In the genomic region with DNA sequence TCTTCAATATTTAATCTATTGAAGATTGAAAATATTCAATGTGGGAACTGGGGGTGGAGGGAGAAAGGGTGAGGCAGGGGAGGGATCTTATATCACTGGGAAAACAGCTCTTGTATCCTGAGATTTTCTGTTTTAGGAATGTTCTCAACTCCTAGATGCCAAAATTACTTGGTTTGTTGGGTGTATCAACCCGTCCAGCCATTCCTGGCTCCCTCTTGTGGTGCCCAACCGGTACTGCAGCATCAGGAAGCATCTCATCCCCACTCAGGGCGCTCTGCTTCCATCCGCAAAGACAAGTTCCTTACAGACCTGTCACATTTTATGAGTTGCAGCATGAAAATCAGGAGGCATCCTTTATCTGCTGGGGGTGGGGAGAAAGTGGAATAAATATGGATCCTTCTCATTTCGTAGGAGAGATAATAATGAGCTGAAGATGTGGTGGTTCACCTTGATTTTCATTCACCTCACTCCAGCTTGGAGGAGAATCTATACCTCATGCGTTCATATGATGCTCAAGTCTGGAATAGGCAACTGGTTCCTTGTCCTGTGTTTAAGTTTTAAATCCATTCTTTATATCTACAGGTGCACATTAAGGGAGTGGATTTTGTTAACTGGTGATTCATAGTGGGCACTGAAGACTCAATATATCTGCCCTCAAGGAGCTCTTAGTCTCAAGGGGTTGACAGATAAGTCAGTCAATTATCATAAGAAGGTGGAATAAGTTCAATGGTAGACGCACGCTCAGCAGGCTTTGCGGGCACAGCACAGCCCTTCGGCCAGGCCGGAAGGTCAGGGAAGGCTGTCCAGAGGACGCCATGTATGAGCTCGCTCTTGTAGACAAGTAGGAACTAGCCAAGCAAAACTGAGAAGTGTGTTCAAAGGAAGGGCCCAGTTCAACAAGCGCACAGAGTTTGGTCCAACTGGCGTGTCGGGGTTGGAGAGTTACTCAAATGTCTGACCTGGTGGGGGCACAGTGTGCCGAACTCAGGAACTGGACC, we compare ENCODE assay signal across 8 cellular contexts.
DNase-seq lines count a peak whose midpoint lies in the region; ATAC-seq and TF ChIP-seq lines count a peak whose summit lies in the region.

No MANE protein-coding gene starts in this region.

- H3K36me3 ChIP-seq in cardiac muscle cell (no peaks in the 10 kb centered on the region), psoas muscle (ENCODE audit: insufficient read depth in 1 of 2, low read depth in 1 of 2) (peaks cover 0 to 19% of the 10 kb centered on the region in 2 donors), aorta (ENCODE audit: control insufficient read depth in 1 of 2, insufficient read depth in 2 of 2, low read length in 1 of 2) (no peaks in the 10 kb centered on the region)

- ATAC-seq in HG03439 (IDR thresholded peaks at IDR 0.05; ENCODE audit: unreplicated experiment) = peak; percentile 68
- ATAC-seq in psoas muscle = peak; percentile 83 to 93 (median 84)
- ATAC-seq in aorta (ENCODE audit: low FRiP score) = peak; percentile 88

- H3K36me3 Mint-ChIP-seq in activated naive CD4-positive, alpha-beta T cell treated with anti-CD3 and anti-CD28 coated beads, Interleukin-2, amount 50 U/mL, for 24 hours = peaks cover 8% of the 10 kb centered on the region

- H3K4me3 ChIP-seq in cardiac muscle cell = no peak overlapping the region
- H3K4me3 ChIP-seq in psoas muscle = no peak overlapping the region
- H3K4me3 ChIP-seq in aorta (ENCODE audit: low read length in 2 of 2) = no peak overlapping the region

- DNase-seq in AG08395 (ENCODE audit: low spot score) (peak; percentile 86), GM13977 (ENCODE audit: low spot score) (peak; percentile 75), SK-N-DZ (ENCODE audit: low spot score) (peak; percentile 57), cardiac muscle cell (ENCODE audit: low read depth in 1 of 2, low spot score in 1 of 2) (peak; percentile 49 to 76), psoas muscle (peak; percentile 69 to 83), aorta (peak; percentile 63 to 87)

- H3K4me1 Mint-ChIP-seq in activated naive CD4-positive, alpha-beta T cell treated with anti-CD3 and anti-CD28 coated beads, Interleukin-2, amount 50 U/mL, for 24 hours = peaks cover 30% of the 10 kb centered on the region

- H3K27me3 Mint-ChIP-seq in activated naive CD4-positive, alpha-beta T cell treated with anti-CD3 and anti-CD28 coated beads, Interleukin-2, amount 50 U/mL, for 24 hours = no peaks in the 10 kb centered on the region

- intact Hi-C loops in psoas muscle (cut with DNase I) (loop anchor here (1.0 to 2.0 kb wide), 2 partner anchors 147 to 148 kb away; no protein-coding TSS in a partner anchor), aorta (cut with DNase I) (loop anchor here in 1 of 2 donors (10.0 kb wide), 1 partner anchor 130 kb away; a partner anchor contains a TSS)

- no peak overlapping the region for H3K27ac ChIP-seq in cardiac muscle cell
- no peak overlapping the region for H3K27ac ChIP-seq in psoas muscle
- H3K27ac ChIP-seq in aorta (ENCODE audit: low read depth in 1 of 2, low read length in 2 of 2) = no peak overlapping the region

- no peaks in the 10 kb centered on the region for H3K9me3 ChIP-seq in cardiac muscle cell (ENCODE audit: low read depth)
- H3K9me3 ChIP-seq in psoas muscle = no peaks in the 10 kb centered on the region
- H3K9me3 ChIP-seq in aorta (ENCODE audit: control insufficient read depth, low read length) = no peaks in the 10 kb centered on the region

- peak overlapping the region; percentile 51 for H3K27ac Mint-ChIP-seq in activated naive CD4-positive, alpha-beta T cell treated with anti-CD3 and anti-CD28 coated beads, Interleukin-2, amount 50 U/mL, for 24 hours

- H3K4me1 ChIP-seq in cardiac muscle cell (ENCODE audit: low read depth) (no peaks in the 10 kb centered on the region), psoas muscle (no peaks in the 10 kb centered on the region), aorta (ENCODE audit: control insufficient read depth in 1 of 2, insufficient read depth in 2 of 2, low read length in 2 of 2) (no peaks in the 10 kb centered on the region)

- H3K27me3 ChIP-seq in cardiac muscle cell (no peaks in the 10 kb centered on the region), psoas muscle (ENCODE audit: insufficient read depth in 3 of 3, low read length in 2 of 3) (no peaks in the 10 kb centered on the region), aorta (ENCODE audit: control insufficient read depth in 1 of 2, insufficient read depth in 2 of 2, low read length in 1 of 2) (no peaks in the 10 kb centered on the region)

- TF ChIP-seq CTCF in GM13977 (IDR thresholded peaks at IDR 0.05; ENCODE audit: extremely low read depth, insufficient read depth, missing control alignments) (peak; percentile 94), cardiac muscle cell (IDR thresholded peaks at IDR 0.05; ENCODE audit: low read depth, low read length) (peak; percentile 99), psoas muscle (IDR thresholded peaks at IDR 0.05) (peak; percentile 99)

- 77 to 81% (median 77%) methylated on average over 17 of the region's 17 CpGs for WGBS in psoas muscle, 3 donors
- WGBS in aorta, 2 donors = 84 to 85% methylated on average over 17 of the region's 17 CpGs

- no peak overlapping the region for H3K4me3 Mint-ChIP-seq in activated naive CD4-positive, alpha-beta T cell treated with anti-CD3 and anti-CD28 coated beads, Interleukin-2, amount 50 U/mL, for 24 hours

- no peaks in the 10 kb centered on the region for H3K9me3 Mint-ChIP-seq in activated naive CD4-positive, alpha-beta T cell treated with anti-CD3 and anti-CD28 coated beads, Interleukin-2, amount 50 U/mL, for 24 hours

- in situ Hi-C loops in GM13977 (cut with MboI; ENCODE audit: low pct_unique_long_range_greater_than_20kb, low sequenced_read_pairs, unreplicated experiment) = no loop called here
